ENCODE assay signal across 8 cellular contexts in the genomic region with DNA sequence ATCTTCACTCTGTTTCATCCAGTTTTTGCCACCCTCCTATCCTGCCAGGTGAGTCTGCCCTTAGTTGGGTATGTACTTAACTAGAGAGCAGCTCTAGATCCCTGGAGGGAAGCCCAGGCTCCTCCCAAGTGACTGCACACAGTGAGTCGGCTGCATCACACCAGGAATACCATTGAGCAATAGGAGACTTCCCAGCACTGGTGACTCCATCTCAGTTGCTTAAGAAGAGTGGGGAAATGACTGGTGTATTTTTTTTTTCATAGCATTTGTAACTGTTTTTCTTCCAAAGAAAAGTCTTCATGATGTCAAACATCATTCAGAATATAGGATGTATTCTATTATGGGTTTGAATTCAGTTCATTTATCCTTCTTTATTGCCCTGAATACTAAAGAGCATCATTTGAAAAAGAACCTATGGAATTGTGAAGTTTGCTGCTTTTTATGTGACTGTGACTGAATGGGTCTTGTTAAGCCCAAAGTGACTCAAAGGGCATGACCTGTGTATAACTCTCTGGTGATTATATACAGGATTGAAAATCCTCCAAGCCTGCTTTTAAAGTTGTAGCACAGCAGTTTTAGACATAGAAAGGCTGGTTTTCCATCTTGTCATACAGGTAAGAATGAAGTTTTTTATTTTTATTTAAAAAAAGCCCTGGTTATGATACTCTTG.
DNase-seq lines count a peak whose midpoint lies in the region; ATAC-seq and TF ChIP-seq lines count a peak whose summit lies in the region.

No MANE protein-coding gene starts in this region.

- H3K27ac ChIP-seq in PC-3 (ENCODE audit: low read length) (peak overlapping the region; percentile 57), trophoblast cell (ENCODE audit: low read depth, low read length) (no peak overlapping the region)

- H3K79me2 ChIP-seq in PC-3 (ENCODE audit: low read length): peaks cover 34% of the 10 kb centered on the region
- no peaks in the 10 kb centered on the region for H3K79me2 ChIP-seq in trophoblast cell (ENCODE audit: control insufficient read depth, insufficient read depth, low read length, poor library complexity)

- H3K4me3 ChIP-seq in PC-3 (ENCODE audit: low read length): no peak overlapping the region
- H3K4me3 ChIP-seq in trophoblast cell (ENCODE audit: low read depth, low read length): no peak overlapping the region

- H3K4me2 ChIP-seq in PC-3 (ENCODE audit: low read length) (peak overlapping the region; percentile 45), trophoblast cell (ENCODE audit: low read length) (no peak overlapping the region)

- no peaks in the 10 kb centered on the region for H3K27me3 ChIP-seq in PC-3 (ENCODE audit: low read length)
- H3K27me3 ChIP-seq in trophoblast cell (ENCODE audit: insufficient read depth, low read length): no peaks in the 10 kb centered on the region

- DNase-seq in ELR (ENCODE audit: low read depth) (peak; percentile 98), PC-3 (peak; percentile 96), fibroblast of peridontal ligament (ENCODE audit: extremely low read depth) (peak; percentile 99), trophoblast cell (peak; percentile 96 to 98)

- H2BK5ac ChIP-seq in trophoblast cell (ENCODE audit: low read depth, low read length, poor library complexity): no peak overlapping the region

- intact Hi-C loops in PC-3 (cut with micrococcal nuclease): no loop called here

- no peak overlapping the region for H4K12ac ChIP-seq in trophoblast cell (ENCODE audit: low read depth, low read length)

- H4K8ac ChIP-seq in trophoblast cell (ENCODE audit: low read depth, low read length): no peak overlapping the region

- no peak overlapping the region for H2AK5ac ChIP-seq in trophoblast cell (ENCODE audit: low read length)

- H3K9me2 ChIP-seq in PC-3 (replicated peaks; ENCODE audit: low read length): no peaks in the 10 kb centered on the region

- POLR2A ChIA-PET in PC-3 (lab: Charles Lee; ENCODE audit: unreplicated experiment): interaction anchor here (0.6 kb wide), 1 partner anchor 83 kb away, joined by 4 read pairs; no protein-coding TSS in a partner anchor

- peaks cover 8% of the 10 kb centered on the region for H3F3A ChIP-seq in PC-3 (ENCODE audit: low read length, unreplicated experiment)

- no peaks in the 10 kb centered on the region for H4K20me1 ChIP-seq in PC-3 (ENCODE audit: low read length)

- CTCF ChIA-PET in PC-3 (lab: Charles Lee): interaction anchor here (0.6 kb wide), 1 partner anchor 1824 kb away, joined by 3 read pairs; no protein-coding TSS in a partner anchor

- H3K9me3 ChIP-seq in PC-3 (ENCODE audit: low read length): no peaks in the 10 kb centered on the region
- H3K9me3 ChIP-seq in trophoblast cell (ENCODE audit: insufficient read depth, low read depth, low read length): peaks cover 2% of the 10 kb centered on the region

- no CpG with 5 or more reads among the region's 1 CpG for WGBS in trophoblast cell (ENCODE audit: extremely low coverage, insufficient coverage, insufficient read length)

- no TSS peak for BruUV-seq in PC-3 (replicated peaks; lab: Mats Ljungman, UMichigan)

- no peak overlapping the region for H2BK120ac ChIP-seq in trophoblast cell (ENCODE audit: insufficient read depth, low read length, poor library complexity)

- peaks cover 20% of the 10 kb centered on the region for H3K4me1 ChIP-seq in PC-3 (ENCODE audit: insufficient read depth, low read length)
- H3K4me1 ChIP-seq in trophoblast cell (ENCODE audit: control insufficient read depth in 1 of 2, insufficient read depth in 2 of 2, low read length in 2 of 2): peaks cover 2 to 3% of the 10 kb centered on the region in 2 experiments

- H4K91ac ChIP-seq in trophoblast cell (ENCODE audit: low read depth, low read length): no peak overlapping the region

- H3K4ac ChIP-seq in trophoblast cell (ENCODE audit: low read depth, low read length): no peak overlapping the region

- no peaks in the 10 kb centered on the region for H3K79me1 ChIP-seq in trophoblast cell (ENCODE audit: low read length)

- H3K9ac ChIP-seq in PC-3 (ENCODE audit: low read length) (no peak overlapping the region; the same call in 1 of the 2 replicates), trophoblast cell (ENCODE audit: low read length) (no peak overlapping the region)

- H3K14ac ChIP-seq in trophoblast cell (ENCODE audit: low read length): no peak overlapping the region

- ATAC-seq in PC-3: peak; percentile 100
- no peak for ATAC-seq in HG02884 (IDR thresholded peaks at IDR 0.05; ENCODE audit: unreplicated experiment)
- ATAC-seq in GM18858 (IDR thresholded peaks at IDR 0.05; ENCODE audit: unreplicated experiment): no peak
- no peak for ATAC-seq in GM19397 (IDR thresholded peaks at IDR 0.05; ENCODE audit: unreplicated experiment)
- no peak for ATAC-seq in GM18519 (IDR thresholded peaks at IDR 0.05; ENCODE audit: low FRiP score, unreplicated experiment)

- no peak overlapping the region for H3K18ac ChIP-seq in trophoblast cell (ENCODE audit: low read length)

- no peak for TF ChIP-seq CTCF in PC-3 (conservative IDR thresholded peaks at IDR 0.05; ENCODE audit: low read depth, low read length)

- 0 out of 2 replicates have a peak, but pooled peaks cover 3% of the 10 kb centered on the region for H3K36me3 ChIP-seq in PC-3 (ENCODE audit: low read depth, low read length)
- H3K36me3 ChIP-seq in trophoblast cell (ENCODE audit: control insufficient read depth in 1 of 2, insufficient read depth in 2 of 2, low read length in 2 of 2): no peaks in the 10 kb centered on the region

- H3K23ac ChIP-seq in trophoblast cell (ENCODE audit: low read length): no peak overlapping the region

- H2AFZ ChIP-seq in PC-3 (ENCODE audit: low read length) (no peak overlapping the region), trophoblast cell (ENCODE audit: insufficient read depth, low read length, poor library complexity) (no peak overlapping the region)

- H2BK12ac ChIP-seq in trophoblast cell (ENCODE audit: low read length): no peak overlapping the region
